In genomic region chr14:101193126-101193844, GRCh38 we compare ENCODE assay signal across 18 cellular contexts.
DNase-seq lines count a peak whose midpoint lies in the region; ATAC-seq and TF ChIP-seq lines count a peak whose summit lies in the region.
"Had no signal": no experiment of that assay in that cellular context is flagged by ENCODE, and none has a peak within 500 bp of the region (broad histone marks: within the 10 kb centered on the region; RNA-seq: fewer than 3 reads in every experiment).

No MANE protein-coding gene starts in this region.

- no peaks in the 10 kb centered on the region for H3F3A ChIP-seq in neural cell (ENCODE audit: insufficient read depth, low read length, poor library complexity, severe bottlenecking)

- H3K27ac ChIP-seq in RWPE2 (ENCODE audit: poor library complexity, severe bottlenecking) (no peak overlapping the region), neural cell (ENCODE audit: low read length) (peak overlapping the region; percentile 8), Karpas-422 (ENCODE audit: low read length) (no peak overlapping the region)
- H3K27ac ChIP-seq: A549, ascending aorta had no signal

- DNase-seq in NCI-H2107 treated with DMSO at 0.1 percent for 48 hours (lab: John Stamatoyannopoulos, UW; ENCODE audit: unreplicated experiment) (peak; percentile 43), NCI-H2107 (lab: John Stamatoyannopoulos, UW) (no peak), RWPE2 (ENCODE audit: low spot score) (peak; percentile 64), type B pancreatic cell (ENCODE audit: extremely low spot score, unreplicated experiment) (peak; percentile 55), cortex of kidney (lab: John Stamatoyannopoulos, UW) (no peak), Karpas-422 (no peak)
- no peak for DNase-seq in activated CD4-positive, alpha-beta T cell treated with anti-CD3 and anti-CD28 coated beads for 36 hours
- DNase-seq: activated naive CD4-positive, alpha-beta T cell treated with anti-CD3 and anti-CD28 coated beads, Interleukin-2, amount 50 U/mL, for 16 hours; activated T-cell treated with anti-CD3 and anti-CD28 coated beads, Interleukin-2, amount 50 U/mL, for 1 hour; C1 segment of cervical spinal cord; GDM1; SHP77 treated with DMSO at 0.1 percent for 48 hours; stimulated activated CD4-positive, alpha-beta T cell treated with anti-CD3 and anti-CD28 coated beads, Interleukin-2, amount 100 ng/mL, for 24 hours; trophoblast cell had no signal

- CTCF ChIA-PET in activated CD4-positive, alpha-beta T cell treated with anti-CD3 and anti-CD28 coated beads for 36 hours (lab: Charles Lee) = no interaction called here

- H3K27me3 ChIP-seq in RWPE2 (ENCODE audit: insufficient read depth, poor library complexity, severe bottlenecking) = peaks cover 6% of the 10 kb centered on the region
- no peaks in the 10 kb centered on the region for H3K27me3 ChIP-seq in neural cell (ENCODE audit: insufficient read depth, low read depth, low read length)
- no peaks in the 10 kb centered on the region for H3K27me3 ChIP-seq in Karpas-422 (ENCODE audit: low read length)
- H3K27me3 ChIP-seq: ascending aorta had no signal

- no peak overlapping the region for H3K4me3 Mint-ChIP-seq in type B pancreatic cell
- H3K4me3 Mint-ChIP-seq in activated CD4-positive, alpha-beta T cell treated with anti-CD3 and anti-CD28 coated beads for 36 hours = no peak overlapping the region
- H3K4me3 Mint-ChIP-seq: stimulated activated naive CD8-positive, alpha-beta T cell treated with anti-CD3 and anti-CD28 coated beads, Interleukin-15, Interleukin-2, amounts not matched to agents 100 ng/mL and 50 ng/mL, for 24 hours had no signal

- H3K4me2 ChIP-seq in neural cell (ENCODE audit: low read length) = no peak overlapping the region
- H3K4me2 ChIP-seq in Karpas-422 (ENCODE audit: low read depth, low read length, poor library complexity, severe bottlenecking) = no peak overlapping the region
- H3K4me2 ChIP-seq: A549 had no signal

- no peaks in the 10 kb centered on the region for H4K20me1 ChIP-seq in neural cell (ENCODE audit: insufficient read depth)
- peaks cover 3% of the 10 kb centered on the region; the same call in 1 of the 2 replicates for H4K20me1 ChIP-seq in Karpas-422 (ENCODE audit: insufficient read depth, low read depth, low read length)

- ATAC-seq in RWPE2 (ENCODE audit: low read depth) = no peak
- ATAC-seq in activated CD4-positive, alpha-beta T cell treated with anti-CD3 and anti-CD28 coated beads for 36 hours = no peak

- TF ChIP-seq RAD21 in neural cell (conservative IDR thresholded peaks at IDR 0.05) = no peak

- H3K9ac ChIP-seq in neural cell (ENCODE audit: low read length) = no peak overlapping the region
- H3K9ac ChIP-seq in Karpas-422 (ENCODE audit: low read length) = no peak overlapping the region

- H3K4me3 ChIP-seq in RWPE2 (ENCODE audit: severe bottlenecking) (no peak overlapping the region), neural cell (ENCODE audit: low read length) (no peak overlapping the region), Karpas-422 (ENCODE audit: low read length) (no peak overlapping the region)
- H3K4me3 ChIP-seq: A549, ascending aorta had no signal

- no peak overlapping the region for H2AFZ ChIP-seq in neural cell (ENCODE audit: low read depth, low read length)
- H2AFZ ChIP-seq in Karpas-422 (ENCODE audit: low read length) = no peak overlapping the region

- no peaks in the 10 kb centered on the region for H3K79me2 ChIP-seq in neural cell (replicated peaks; ENCODE audit: insufficient read depth, low read length)
- H3K79me2 ChIP-seq in Karpas-422 (ENCODE audit: low read length) = no peaks in the 10 kb centered on the region

- H3K4me1 ChIP-seq in RWPE2 (ENCODE audit: insufficient read depth, poor library complexity, severe bottlenecking) (no peaks in the 10 kb centered on the region), Karpas-422 (ENCODE audit: low read length) (no peaks in the 10 kb centered on the region)
- H3K4me1 ChIP-seq: A549, ascending aorta had no signal

- peaks cover 5% of the 10 kb centered on the region for H3K4me1 Mint-ChIP-seq in type B pancreatic cell (ENCODE audit: unreplicated experiment)
- H3K4me1 Mint-ChIP-seq in activated CD4-positive, alpha-beta T cell treated with anti-CD3 and anti-CD28 coated beads for 36 hours = no peaks in the 10 kb centered on the region

- no peak for TF ChIP-seq CTCF in RWPE2 (IDR thresholded peaks at IDR 0.05; ENCODE audit: poor library complexity, severe bottlenecking)
- no peak for TF ChIP-seq CTCF in neural cell (IDR thresholded peaks at IDR 0.05; ENCODE audit: poor library complexity, severe bottlenecking)
- no peak for TF ChIP-seq CTCF in type B pancreatic cell (conservative IDR thresholded peaks at IDR 0.05)

- H3K9me3 Mint-ChIP-seq in type B pancreatic cell = no peaks in the 10 kb centered on the region
- no peaks in the 10 kb centered on the region for H3K9me3 Mint-ChIP-seq in activated CD4-positive, alpha-beta T cell treated with anti-CD3 and anti-CD28 coated beads for 36 hours (ENCODE audit: low read depth)
- H3K9me3 Mint-ChIP-seq: stimulated activated naive CD8-positive, alpha-beta T cell treated with anti-CD3 and anti-CD28 coated beads, Interleukin-15, Interleukin-2, amounts not matched to agents 100 ng/mL and 50 ng/mL, for 24 hours had no signal

- POLR2A ChIA-PET in activated CD4-positive, alpha-beta T cell treated with anti-CD3 and anti-CD28 coated beads for 36 hours (lab: Charles Lee) = no interaction called here

- H3K36me3 ChIP-seq in RWPE2 (ENCODE audit: low read depth) (no peaks in the 10 kb centered on the region), neural cell (ENCODE audit: insufficient read depth, low read length) (no peaks in the 10 kb centered on the region), Karpas-422 (ENCODE audit: insufficient read depth, low read length) (no peaks in the 10 kb centered on the region)
- H3K36me3 ChIP-seq: ascending aorta had no signal

- H3K36me3 Mint-ChIP-seq in type B pancreatic cell = no peaks in the 10 kb centered on the region
- H3K36me3 Mint-ChIP-seq in activated CD4-positive, alpha-beta T cell treated with anti-CD3 and anti-CD28 coated beads for 36 hours (ENCODE audit: low read depth) = no peaks in the 10 kb centered on the region

- H3K27me3 Mint-ChIP-seq in type B pancreatic cell = peaks cover 4% of the 10 kb centered on the region
- no peaks in the 10 kb centered on the region for H3K27me3 Mint-ChIP-seq in activated CD4-positive, alpha-beta T cell treated with anti-CD3 and anti-CD28 coated beads for 36 hours
- H3K27me3 Mint-ChIP-seq: stimulated activated naive CD8-positive, alpha-beta T cell treated with anti-CD3 and anti-CD28 coated beads, Interleukin-15, Interleukin-2, amounts not matched to agents 100 ng/mL and 50 ng/mL, for 24 hours had no signal

- H3K9me2 ChIP-seq in neural cell (ENCODE audit: insufficient read depth, low read length) = no peaks in the 10 kb centered on the region
- H3K9me2 ChIP-seq in Karpas-422 (replicated peaks; ENCODE audit: insufficient read depth, low read length) = no peaks in the 10 kb centered on the region; the same call in 1 of the 2 replicates

- H3K9me3 ChIP-seq in RWPE2 (ENCODE audit: severe bottlenecking) (no peaks in the 10 kb centered on the region), neural cell (ENCODE audit: low read length) (no peaks in the 10 kb centered on the region), Karpas-422 (ENCODE audit: low read length) (no peaks in the 10 kb centered on the region)
- H3K9me3 ChIP-seq: A549, ascending aorta had no signal

- H3K27ac Mint-ChIP-seq in type B pancreatic cell = no peak overlapping the region
- H3K27ac Mint-ChIP-seq in activated CD4-positive, alpha-beta T cell treated with anti-CD3 and anti-CD28 coated beads for 36 hours = no peak overlapping the region
- H3K27ac Mint-ChIP-seq: stimulated activated naive CD8-positive, alpha-beta T cell treated with anti-CD3 and anti-CD28 coated beads, Interleukin-15, Interleukin-2, amounts not matched to agents 100 ng/mL and 50 ng/mL, for 24 hours had no signal

- no peak for TF ChIP-seq EP300 in neural cell (conservative IDR thresholded peaks at IDR 0.05; ENCODE audit: poor library complexity, severe bottlenecking)

- intact Hi-C loops in activated CD4-positive, alpha-beta T cell treated with anti-CD3 and anti-CD28 coated beads for 36 hours (cut with DNase I, micrococcal nuclease) = no loop called here

TF ChIP-seq in neural cell, 6 proteins besides CTCF, POLR2A, EP300 and RAD21:
- no peak for TF ChIP-seq SMC3 (conservative IDR thresholded peaks at IDR 0.05; ENCODE audit: poor library complexity)
TF ChIP-seq in neural cell: peak in this region for 0.

Comparison
In these comparisons a context has a peak if more than half of its experiments do, and no peak if none do; other contexts are left out.
1. DNase-seq: peak in NCI-H2107 treated with DMSO at 0.1 percent for 48 hours (single experiment), RWPE2 (single experiment) and type B pancreatic cell (single experiment); none in NCI-H2107 (single experiment), cortex of kidney (single experiment), Karpas-422 (single experiment) and activated CD4-positive, alpha-beta T cell treated with anti-CD3 and anti-CD28 coated beads for 36 hours (single experiment).